Comparison of ENCODE assay signal across 8 cellular contexts in genomic region chr16:21519361-21520133, GRCh38.
DNase-seq lines count a peak whose midpoint lies in the region; ATAC-seq and TF ChIP-seq lines count a peak whose summit lies in the region.
"Not testable (repeated sequence)": the region's sequence is repeated elsewhere in the genome, so short reads cannot be mapped to it uniquely, and the experiment has no call there.

No MANE protein-coding gene starts in this region.

- not testable (repeated sequence) for H3K9me2 ChIP-seq in OCI-LY7 (ENCODE audit: insufficient read depth, low read length)

- H3K4me1 ChIP-seq in OCI-LY7 (ENCODE audit: insufficient read depth, low read length, poor library complexity, severe bottlenecking), result peaks cover 30% of the 10 kb centered on the region
- H3K4me1 ChIP-seq in effector memory CD4-positive, alpha-beta T cell (ENCODE audit: control insufficient read depth, insufficient read depth, low read length, poor library complexity, severe bottlenecking); parathyroid adenoma: not testable (repeated sequence)
- peaks cover 9 to 39% (median 16%) of the 10 kb centered on the region in 4 donors for H3K4me1 ChIP-seq in transverse colon

- peak overlapping the region; percentile 39 for H3K9ac ChIP-seq in parathyroid adenoma

- not testable (repeated sequence) for H3K9me3 ChIP-seq in OCI-LY7 (ENCODE audit: low read length); effector memory CD4-positive, alpha-beta T cell (ENCODE audit: control insufficient read depth, low read length); parathyroid adenoma (ENCODE audit: control insufficient read depth, low read length); transverse colon

- in situ Hi-C loops in transverse colon (cut with MboI; ENCODE audit: low pct_ligation_motif_present in 1 of 4, low pct_unique_long_range_greater_than_20kb in 1 of 4, low sequenced_read_pairs in 3 of 4), result not testable (repeated sequence)

- TSS peak; percentile 57 for BruUV-seq in OCI-LY7 (replicated peaks; lab: Mats Ljungman, UMichigan)

- H3K4me3 ChIP-seq in GM12865 (ENCODE audit: low read depth, low read length), result peak overlapping the region; percentile 52
- peak overlapping the region; percentile 74 for H3K4me3 ChIP-seq in OCI-LY7 (ENCODE audit: low read depth, low read length, poor library complexity, severe bottlenecking)
- H3K4me3 ChIP-seq in effector memory CD4-positive, alpha-beta T cell (ENCODE audit: insufficient read depth, low read depth, low read length, poor library complexity, severe bottlenecking), result peak overlapping the region; percentile 77
- H3K4me3 ChIP-seq in kidney epithelial cell (ENCODE audit: low read depth, low read length), result peak overlapping the region; percentile 66
- peak overlapping the region; percentile 75 for H3K4me3 ChIP-seq in parathyroid adenoma (ENCODE audit: low read depth, low read length)
- H3K4me3 ChIP-seq in transverse colon, result peak overlapping the region; percentile 35 to 69 (median 67)

- H3K27ac ChIP-seq in OCI-LY7 (ENCODE audit: low read depth, low read length, poor library complexity, severe bottlenecking), result peak overlapping the region; percentile 89
- H3K27ac ChIP-seq in effector memory CD4-positive, alpha-beta T cell (ENCODE audit: insufficient read depth, low read length, poor library complexity, severe bottlenecking), result peak overlapping the region; percentile 96
- H3K27ac ChIP-seq in parathyroid adenoma, result peak overlapping the region; percentile 62
- H3K27ac ChIP-seq in transverse colon, result peak overlapping the region; percentile 89 to 96 (median 90)

- not testable (repeated sequence) for DNase-seq in GM12865 (ENCODE audit: low read depth); OCI-LY7 (ENCODE audit: low spot score); kidney epithelial cell (ENCODE audit: low read depth)
- peak; percentile 75 to 77 for DNase-seq in activated T-cell treated with anti-CD3 and anti-CD28 coated beads, Interleukin-2, amount 50 U/mL, for 48 hours
- DNase-seq in effector memory CD4-positive, alpha-beta T cell, result peak in 1 of 3 donors; percentile 17
- DNase-seq in transverse colon, result peak; percentile 30

- POLR2A ChIA-PET in OCI-LY7 (lab: Charles Lee), result interaction anchor here (1.2 to 1.3 kb wide), 2 partner anchors 39 to 127 kb away, joined by 3 to 8 read pairs; no protein-coding TSS in a partner anchor

- H3K4me2 ChIP-seq in OCI-LY7 (ENCODE audit: low read length), result peak overlapping the region; percentile 65
- H3K4me2 ChIP-seq in parathyroid adenoma (ENCODE audit: low read length), result peak overlapping the region; percentile 78

- peaks cover 25% of the 10 kb centered on the region for H3K36me3 ChIP-seq in OCI-LY7 (ENCODE audit: insufficient read depth, low read length)
- H3K36me3 ChIP-seq in effector memory CD4-positive, alpha-beta T cell (ENCODE audit: control insufficient read depth, insufficient read depth, low read length); kidney epithelial cell (ENCODE audit: control insufficient read depth, insufficient read depth, low read length); parathyroid adenoma (ENCODE audit: control insufficient read depth, insufficient read depth, low read length); transverse colon: not testable (repeated sequence)

- WGBS in transverse colon (ENCODE audit: low coverage in 1 of 2), 2 donors, result 1 to 2% methylated on average over 7 to 52 of the region's 52 CpGs

- H3K79me2 ChIP-seq in OCI-LY7 (ENCODE audit: insufficient read depth, low read depth, low read length) (peaks cover 43% of the 10 kb centered on the region), parathyroid adenoma (peaks cover 17% of the 10 kb centered on the region)

- ATAC-seq in HG02798 (IDR thresholded peaks at IDR 0.05; ENCODE audit: poor library complexity, unreplicated experiment), result peak; percentile 5

- not testable (repeated sequence) for TF ChIP-seq POLR2A in transverse colon (IDR thresholded peaks at IDR 0.05)

- H2AFZ ChIP-seq in OCI-LY7 (ENCODE audit: low read length), result not testable (repeated sequence)
- peak overlapping the region; percentile 92 for H2AFZ ChIP-seq in parathyroid adenoma

- peaks cover 16% of the 10 kb centered on the region; the same call in 1 of the 2 replicates for H4K20me1 ChIP-seq in OCI-LY7 (ENCODE audit: insufficient read depth, low read length)

- intact Hi-C loops in OCI-LY7 (cut with micrococcal nuclease; ENCODE audit: unreplicated experiment), result loop anchor here (1.0 kb wide), 1 partner anchor 35 kb away; no protein-coding TSS in a partner anchor
- intact Hi-C loops in transverse colon (cut with DNase I; ENCODE audit: low total_unique reads), result not testable (repeated sequence)

- TF ChIP-seq EP300 in transverse colon (IDR thresholded peaks at IDR 0.05; ENCODE audit: low read depth), result not testable (repeated sequence)

- CTCF ChIA-PET in OCI-LY7 (lab: Charles Lee; ENCODE audit: unreplicated experiment), result interaction anchor here (0.8 kb wide), 1 partner anchor 125 kb away, joined by 3 read pairs; no protein-coding TSS in a partner anchor

- not testable (repeated sequence) for H3K27me3 ChIP-seq in effector memory CD4-positive, alpha-beta T cell (replicated peaks; ENCODE audit: control insufficient read depth, insufficient read depth, low read length, poor library complexity, severe bottlenecking); kidney epithelial cell (ENCODE audit: control insufficient read depth, insufficient read depth, low read length); parathyroid adenoma (ENCODE audit: control insufficient read depth, insufficient read depth, low read length); transverse colon

- TF ChIP-seq CTCF in GM12865 (IDR thresholded peaks at IDR 0.05; ENCODE audit: insufficient read depth, low read depth, low read length, missing control alignments); OCI-LY7 (conservative IDR thresholded peaks at IDR 0.05; ENCODE audit: low read length); kidney epithelial cell (IDR thresholded peaks at IDR 0.05; ENCODE audit: insufficient read depth, low read length, poor library complexity, severe bottlenecking); parathyroid adenoma (IDR thresholded peaks at IDR 0.05); transverse colon (IDR thresholded peaks at IDR 0.05): not testable (repeated sequence)
